Comparison of ENCODE assay signal across 13 cellular contexts in genomic region chr7:83861-84632, GRCh38.
"Had no signal": no experiment of that assay in that cellular context is flagged by ENCODE, and none has a peak within 500 bp of the region (broad histone marks: within the 10 kb centered on the region; RNA-seq: fewer than 3 reads in every experiment).

No MANE protein-coding gene starts in this region.

- H3K4me3 ChIP-seq: pancreas, skin epidermis, tibial nerve, vagina had no signal

- DNase-seq: activated gamma-delta T cell treated with Interleukin-2 at 50 U/mL for 16 hours; amniotic stem cell; caudate nucleus; kidney; stimulated activated CD4-positive, alpha-beta T cell treated with anti-CD3 and anti-CD28 coated beads, Interleukin-4, amount 100 ng/mL, for 24 hours; stimulated activated naive CD4-positive, alpha-beta T cell treated with Interleukin-2 at 50 U/mL for 16 hours; substantia nigra had no signal

- ATAC-seq: activated CD4-positive, CD25-positive, alpha-beta regulatory T cell treated with anti-CD3 and anti-CD28 coated beads, Interleukin-2, amount 50 U/mL, for 24 hours; esophagus mucosa; pancreas had no signal

- H3K27ac ChIP-seq: pancreas, skin epidermis, vagina had no signal

- H3K36me3 ChIP-seq: pancreas, tibial nerve, vagina had no signal

- H3K9me3 ChIP-seq: pancreas, tibial nerve, vagina had no signal

- H3K27me3 ChIP-seq: pancreas, tibial nerve, vagina had no signal
